Comparison of ENCODE assay signal across 8 cellular contexts in genomic region chr11:119673389-119674336, GRCh38. TPM values are rescaled to one million over a fixed set of nuclear protein-coding genes. Genes with fewer than 3 reads are reported as not detected.
DNase-seq lines count a peak whose midpoint lies in the region; ATAC-seq, FAIRE-seq and TF ChIP-seq lines count a peak whose summit lies in the region.

No MANE protein-coding gene starts in this region.

- dilution Hi-C loops in keratinocyte (cut with MboI; ENCODE audit: extremely low pct_ligation_motif_present, low sequenced_read_pairs) = no loop called here

- FAIRE-seq in keratinocyte (lab: Jason Lieb, UNC) = no peak

- H4K20me1 ChIP-seq in keratinocyte (ENCODE audit: control insufficient read depth, extremely low read depth, insufficient read depth, low read length) = no peaks in the 10 kb centered on the region

- CTCF ChIA-PET in RWPE1 (lab: Yijun Ruan, JAX) = interaction anchor here (0.7 to 1.7 kb wide), 2 partner anchors 56 to 284 kb away, joined by 3 to 6 read pairs; partner anchors contain the start of gene NECTIN1

- ATAC-seq in HG02943 (IDR thresholded peaks at IDR 0.05; ENCODE audit: low read depth, unreplicated experiment) = peak; percentile 78

- H3K27me3 ChIP-seq in keratinocyte (ENCODE audit: control insufficient read depth, extremely low read depth, insufficient read depth, low read length) = no peaks in the 10 kb centered on the region

- no peak overlapping the region for H3K4me2 ChIP-seq in keratinocyte (ENCODE audit: control insufficient read depth, extremely low read depth, insufficient read depth, low read depth, low read length)

- intact Hi-C loops in posterior vena cava (cut with DNase I) = no loop called here

- H3K9me1 ChIP-seq in keratinocyte (ENCODE audit: control insufficient read depth, extremely low read depth, insufficient read depth, low read length) = peaks cover 7% of the 10 kb centered on the region

- H3K79me2 ChIP-seq in keratinocyte (ENCODE audit: control insufficient read depth, insufficient read depth, low read length) = peaks cover 9% of the 10 kb centered on the region

- peaks cover 10% of the 10 kb centered on the region for H3K9me3 ChIP-seq in keratinocyte (ENCODE audit: control insufficient read depth, low read depth, low read length)

- POLR2A ChIA-PET in RWPE1 (lab: Yijun Ruan, JAX; ENCODE audit: low non-redundant PET) = interaction anchor here (0.6 kb wide), 1 partner anchor 24 kb away, joined by 3 read pairs; no protein-coding TSS in a partner anchor

- peaks cover 28% of the 10 kb centered on the region for H3K4me1 ChIP-seq in keratinocyte (ENCODE audit: control insufficient read depth, extremely low read depth, insufficient read depth, low read length)

- H2AFZ ChIP-seq in keratinocyte (ENCODE audit: control insufficient read depth, low read length) = no peak overlapping the region

- no peak overlapping the region for H3K4me3 ChIP-seq in keratinocyte (ENCODE audit: control insufficient read depth in 2 of 3, extremely low read depth in 1 of 3, insufficient read depth in 2 of 3, low read depth in 1 of 3, low read length in 3 of 3)

- peaks cover 58 to 60% of the 10 kb centered on the region in 2 experiments for H3K36me3 ChIP-seq in keratinocyte (ENCODE audit: control insufficient read depth in 2 of 2, extremely low read depth in 1 of 2, insufficient read depth in 2 of 2, low read length in 2 of 2)

- peak in 2 of 3 experiments; percentile 12 to 13 for DNase-seq in activated CD8-positive, alpha-beta memory T cell treated with anti-CD3 and anti-CD28 coated beads for 48 hours (ENCODE audit: low read depth in 2 of 3, low spot score in 2 of 3)
- DNase-seq in activated CD8-positive, alpha-beta memory T cell treated with anti-CD3 and anti-CD28 coated beads for 24 hours = no peak
- DNase-seq in RWPE1 (ENCODE audit: low spot score) (no peak), keratinocyte (ENCODE audit: low read depth, low spot score) (no peak), HCEC 1CT (no peak), NCI-H526 treated with DMSO at 0.1 percent for 48 hours (lab: John Stamatoyannopoulos, UW) (no peak), posterior vena cava (ENCODE audit: low spot score) (no peak)

- TF ChIP-seq CTCF in RWPE1 (conservative IDR thresholded peaks at IDR 0.05; ENCODE audit: low read depth) (no peak), keratinocyte (optimal IDR thresholded peaks at IDR 0.05 in 1 of 3, IDR thresholded peaks at IDR 0.05 in 1 of 3, conservative IDR thresholded peaks at IDR 0.05 in 1 of 3; ENCODE audit: extremely low read depth in 1 of 3, insufficient read depth in 2 of 3, low read length in 3 of 3) (peak in 2 of 3 experiments; percentile 29 to 44)

- peak overlapping the region; percentile 85 for H3K27ac ChIP-seq in RWPE1
- H3K27ac ChIP-seq in keratinocyte (ENCODE audit: control insufficient read depth, insufficient read depth, low read length) = no peak overlapping the region

- no peak overlapping the region for H3K9ac ChIP-seq in keratinocyte (ENCODE audit: control insufficient read depth, extremely low read depth, insufficient read depth, low read length)

RNA-seq across cellular contexts. Expression of gene NECTIN1, which starts 55.3 kb away (rescaled TPM):
- polyA plus RNA-seq in keratinocyte = 37.5 to 51.8 TPM (median 39.7 TPM) in 3 replicates
- 15.4 TPM for polyA plus RNA-seq in keratinocyte (2011; ENCODE audit: low read depth)
- 32.7 and 39.4 TPM in 2 replicates for polyA plus RNA-seq in keratinocyte (2011; cell fraction: cytosol; rRNA removed)
- polyA plus RNA-seq in keratinocyte (2011; cell fraction: nucleus; rRNA removed) = 115 and 134 TPM in 2 replicates
- polyA plus RNA-seq in keratinocyte (2012; ENCODE audit: low replicate concordance) = 67.3 and 67.5 TPM in 2 replicates
- polyA minus RNA-seq in keratinocyte = 111 to 317 TPM (median 149 TPM) in 3 replicates
- polyA minus RNA-seq in keratinocyte (2011; cell fraction: cytosol; rRNA and poly(A)+ RNA removed) = 75.8 TPM
- polyA minus RNA-seq in keratinocyte (2011; cell fraction: nucleus; rRNA and poly(A)+ RNA removed) = 116 and 161 TPM in 2 replicates
- 10 to 100 TPM; 10.6 to 11.4 TPM for total RNA-seq in posterior vena cava

Comparison
In these comparisons a context has a peak if more than half of its experiments do, and no peak if none do; other contexts are left out.
1. DNase-seq: peak in activated CD8-positive, alpha-beta memory T cell treated with anti-CD3 and anti-CD28 coated beads for 48 hours (2 of 3); none in activated CD8-positive, alpha-beta memory T cell treated with anti-CD3 and anti-CD28 coated beads for 24 hours (single experiment), RWPE1 (single experiment), keratinocyte (single experiment), HCEC 1CT (single experiment), NCI-H526 treated with DMSO at 0.1 percent for 48 hours (single experiment) and posterior vena cava (single experiment).